Comparison of ENCODE assay signal across 20 cellular contexts in genomic region chr9:105275938-105276337, GRCh38.
"Had no signal": no experiment of that assay in that cellular context is flagged by ENCODE, and none has a peak within 500 bp of the region (broad histone marks: within the 10 kb centered on the region; RNA-seq: fewer than 3 reads in every experiment).

No MANE protein-coding gene starts in this region.

- H3K4me3 ChIP-seq: esophagus squamous epithelium, gastroesophageal sphincter, left ventricle myocardium inferior, mucosa of descending colon, sigmoid colon, skin epidermis, stomach, thyroid gland, upper lobe of left lung, vagina had no signal

- H3K36me3 ChIP-seq: esophagus squamous epithelium, gastroesophageal sphincter, left ventricle myocardium inferior, neutrophil, sigmoid colon, stomach, thyroid gland, upper lobe of left lung, vagina had no signal

- DNase-seq: cortex of kidney; effector memory CD8-positive, alpha-beta T cell; esophagus squamous epithelium; foreskin fibroblast; glutamatergic neuron; islet precursor cell; left ventricle myocardium inferior; mucosa of descending colon; naive thymus-derived CD8-positive, alpha-beta T cell; posterior cingulate gyrus; sigmoid colon; stimulated activated naive CD4-positive, alpha-beta T cell; stomach had no signal

- H3K27me3 ChIP-seq: esophagus squamous epithelium, gastroesophageal sphincter, neutrophil, sigmoid colon, stomach, thyroid gland, upper lobe of left lung, vagina had no signal

- H3K27ac ChIP-seq: epithelial cell of prostate, esophagus squamous epithelium, gastroesophageal sphincter, left ventricle myocardium inferior, neutrophil, sigmoid colon, skin epidermis, upper lobe of left lung, vagina had no signal

- H3K9me3 ChIP-seq: esophagus squamous epithelium, gastroesophageal sphincter, left ventricle myocardium inferior, mucosa of descending colon, neutrophil, sigmoid colon, stomach, thyroid gland, upper lobe of left lung, vagina had no signal

- H3K27me3 Mint-ChIP-seq: effector memory CD8-positive, alpha-beta T cell; naive thymus-derived CD8-positive, alpha-beta T cell had no signal

- H3K27ac Mint-ChIP-seq: effector memory CD8-positive, alpha-beta T cell; naive thymus-derived CD8-positive, alpha-beta T cell had no signal

- H3K4me3 Mint-ChIP-seq: effector memory CD8-positive, alpha-beta T cell; naive thymus-derived CD8-positive, alpha-beta T cell had no signal

- H3K9me3 Mint-ChIP-seq: effector memory CD8-positive, alpha-beta T cell; naive thymus-derived CD8-positive, alpha-beta T cell had no signal

- ATAC-seq: effector memory CD8-positive, alpha-beta T cell; gastroesophageal sphincter; mucosa of descending colon; naive thymus-derived CD8-positive, alpha-beta T cell had no signal
